ENCODE assay signal across 1 cellular context in the genomic region with DNA sequence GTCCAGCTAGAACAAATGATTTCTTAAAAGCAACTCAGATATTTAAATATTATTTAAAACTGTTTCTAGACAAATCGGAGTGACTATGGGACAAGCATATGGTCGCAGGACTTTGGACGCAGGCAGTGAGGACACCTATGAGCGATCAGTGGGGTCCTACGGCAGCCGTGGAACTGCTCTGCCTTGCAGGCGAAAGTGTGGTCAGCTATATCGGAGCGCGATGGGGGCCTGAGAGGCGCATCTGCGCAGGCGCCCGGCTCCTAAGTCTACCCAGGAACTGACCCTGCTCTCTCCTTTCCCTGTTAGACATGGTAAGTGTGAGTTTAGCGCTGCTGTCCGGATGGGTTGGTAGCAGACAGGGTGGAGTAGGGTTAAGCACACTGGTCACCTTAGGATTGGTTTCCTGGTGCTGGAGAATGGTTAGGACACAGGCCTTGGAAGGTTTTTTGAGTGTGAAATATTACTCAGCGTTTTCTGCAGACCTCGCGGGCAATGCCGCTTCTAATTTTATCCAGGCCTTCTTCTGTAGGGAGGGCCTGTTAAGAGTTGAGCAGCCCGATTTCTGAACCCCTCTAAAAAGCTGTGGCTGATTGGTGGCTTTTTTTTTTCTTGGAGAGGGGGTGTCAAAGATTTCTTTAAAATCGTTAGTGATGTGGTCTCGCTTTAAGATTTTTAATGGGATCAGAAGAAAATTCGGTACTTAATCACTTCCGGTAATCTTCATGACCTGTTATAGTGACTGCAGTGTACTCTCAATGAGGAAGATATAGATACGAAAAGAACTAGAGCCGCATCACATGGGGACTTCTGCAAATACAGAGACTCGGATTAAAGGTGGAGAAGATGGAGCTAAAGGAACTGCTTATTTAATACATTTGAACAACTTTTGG.
TF ChIP-seq lines count a peak whose summit lies in the region.

RABGGTB (plus strand) TSS at position 293 of the 890 bp plus-strand sequence; CDS start at position 309, 16 bp downstream.

TF ChIP-seq in K562, 482 proteins besides CTCF, POLR2A, EP300 and RAD21 (continued from another document and continues in another):
- no peak; the same call in 1 of the 2 replicates for TF ChIP-seq ARID4B (CRISPR knock-in tag; IDR thresholded peaks at IDR 0.05)
- TF ChIP-seq ZNF41 (CRISPR knock-in tag; conservative IDR thresholded peaks at IDR 0.05), result no peak
- TF ChIP-seq ZNF780A (CRISPR knock-in tag; IDR thresholded peaks at IDR 0.05), result no peak
- no peak for TF ChIP-seq TSHZ1 (CRISPR knock-in tag; IDR thresholded peaks at IDR 0.05)
- no peak for TF ChIP-seq KDM4B (IDR thresholded peaks at IDR 0.05; ENCODE audit: borderline replicate concordance in 2 of 2, low read depth in 1 of 2)
- TF ChIP-seq, protein P1, sequence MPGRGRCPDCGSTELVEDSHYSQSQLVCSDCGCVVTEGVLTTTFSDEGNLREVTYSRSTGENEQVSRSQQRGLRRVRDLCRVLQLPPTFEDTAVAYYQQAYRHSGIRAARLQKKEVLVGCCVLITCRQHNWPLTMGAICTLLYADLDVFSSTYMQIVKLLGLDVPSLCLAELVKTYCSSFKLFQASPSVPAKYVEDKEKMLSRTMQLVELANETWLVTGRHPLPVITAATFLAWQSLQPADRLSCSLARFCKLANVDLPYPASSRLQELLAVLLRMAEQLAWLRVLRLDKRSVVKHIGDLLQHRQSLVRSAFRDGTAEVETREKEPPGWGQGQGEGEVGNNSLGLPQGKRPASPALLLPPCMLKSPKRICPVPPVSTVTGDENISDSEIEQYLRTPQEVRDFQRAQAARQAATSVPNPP (IDR thresholded peaks at IDR 0.05; ENCODE audit: borderline replicate concordance, insufficient read depth, insufficient read length), result no peak
- TF ChIP-seq TSC22D4 (tag; IDR thresholded peaks at IDR 0.05), result no peak
- TF ChIP-seq PCBP2 (IDR thresholded peaks at IDR 0.05; ENCODE audit: low read depth, low read length, poor library complexity, severe bottlenecking), result no peak
- TF ChIP-seq, protein P2, sequence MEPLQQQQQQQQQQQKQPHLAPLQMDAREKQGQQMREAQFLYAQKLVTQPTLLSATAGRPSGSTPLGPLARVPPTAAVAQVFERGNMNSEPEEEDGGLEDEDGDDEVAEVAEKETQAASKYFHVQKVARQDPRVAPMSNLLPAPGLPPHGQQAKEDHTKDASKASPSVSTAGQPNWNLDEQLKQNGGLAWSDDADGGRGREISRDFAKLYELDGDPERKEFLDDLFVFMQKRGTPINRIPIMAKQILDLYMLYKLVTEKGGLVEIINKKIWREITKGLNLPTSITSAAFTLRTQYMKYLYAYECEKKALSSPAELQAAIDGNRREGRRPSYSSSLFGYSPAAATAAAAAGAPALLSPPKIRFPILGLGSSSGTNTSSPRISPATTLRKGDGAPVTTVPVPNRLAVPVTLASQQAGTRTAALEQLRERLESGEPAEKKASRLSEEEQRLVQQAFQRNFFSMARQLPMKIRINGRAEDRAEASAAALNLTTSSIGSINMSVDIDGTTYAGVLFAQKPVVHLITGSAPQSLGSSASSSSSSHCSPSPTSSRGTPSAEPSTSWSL (CRISPR knock-in tag; IDR thresholded peaks at IDR 0.05; ENCODE audit: borderline replicate concordance), result no peak
- TF ChIP-seq ZNF384 (IDR thresholded peaks at IDR 0.05; ENCODE audit: low read depth, low read length), result no peak
- TF ChIP-seq ZNF282 (CRISPR knock-in tag; IDR thresholded peaks at IDR 0.05), result no peak
- TF ChIP-seq RFX1 (IDR thresholded peaks at IDR 0.05), result no peak
- no peak for TF ChIP-seq ZNF133 (CRISPR knock-in tag; IDR thresholded peaks at IDR 0.05)
- TF ChIP-seq HDGF (IDR thresholded peaks at IDR 0.05), result no peak
- TF ChIP-seq HES1 (IDR thresholded peaks at IDR 0.05; ENCODE audit: low read depth), result 0 out of 2 replicates have a peak, but pooled peaks have one; percentile 28
- TF ChIP-seq CREM (IDR thresholded peaks at IDR 0.05; ENCODE audit: low read depth), result peak; percentile 70
- TF ChIP-seq, protein P3, sequence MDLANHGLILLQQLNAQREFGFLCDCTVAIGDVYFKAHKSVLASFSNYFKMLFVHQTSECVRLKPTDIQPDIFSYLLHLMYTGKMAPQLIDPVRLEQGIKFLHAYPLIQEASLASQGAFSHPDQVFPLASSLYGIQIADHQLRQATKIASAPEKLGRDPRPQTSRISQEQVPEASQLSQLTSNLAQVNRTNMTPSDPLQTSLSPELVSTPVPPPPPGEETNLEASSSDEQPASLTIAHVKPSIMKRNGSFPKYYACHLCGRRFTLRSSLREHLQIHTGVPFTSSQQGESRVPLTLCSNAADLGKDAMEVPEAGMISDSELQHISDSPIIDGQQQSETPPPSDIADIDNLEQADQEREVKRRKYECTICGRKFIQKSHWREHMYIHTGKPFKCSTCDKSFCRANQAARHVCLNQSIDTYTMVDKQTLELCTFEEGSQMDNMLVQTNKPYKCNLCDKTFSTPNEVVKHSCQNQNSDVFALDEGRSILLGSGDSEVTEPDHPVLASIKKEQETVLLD (IDR thresholded peaks at IDR 0.05), result peak; percentile 89
- no peak for TF ChIP-seq POLR3G (IDR thresholded peaks at IDR 0.05; ENCODE audit: extremely low read depth, insufficient read length, insufficient replicate concordance)
- TF ChIP-seq GABPA (tag; conservative IDR thresholded peaks at IDR 0.05; ENCODE audit: low read depth), result 0 out of 2 replicates have a peak, but pooled peaks have one; percentile 55
- peak; percentile 40; the same call in 1 of the 2 replicates for TF ChIP-seq RFX5 (IDR thresholded peaks at IDR 0.05; ENCODE audit: low read depth, low read length)
- TF ChIP-seq NCOA6 (IDR thresholded peaks at IDR 0.05), result no peak
- peak; percentile 68 for TF ChIP-seq RBBP5 (IDR thresholded peaks at IDR 0.05; ENCODE audit: borderline replicate concordance, insufficient read depth, low read length, poor library complexity, severe bottlenecking)
- TF ChIP-seq CBFA2T2 (conservative IDR thresholded peaks at IDR 0.05), result no peak
- TF ChIP-seq ZBTB7A (IDR thresholded peaks at IDR 0.05; ENCODE audit: borderline replicate concordance, control insufficient read depth, low read depth, low read length), result no peak
- peak; percentile 97 for TF ChIP-seq POLR2H (tag; IDR thresholded peaks at IDR 0.05; ENCODE audit: low read depth)
- no peak for TF ChIP-seq FOXO4 (CRISPR knock-in tag; IDR thresholded peaks at IDR 0.05)
- TF ChIP-seq RHOXF2B (CRISPR knock-in tag; conservative IDR thresholded peaks at IDR 0.05), result 0 out of 2 replicates have a peak, but pooled peaks have one; percentile 75
- TF ChIP-seq TBL1XR1 (IDR thresholded peaks at IDR 0.05; ENCODE audit: low read length in 2 of 2), result peak in 1 of 2 experiments; percentile 73; a peak in 2 of 4 replicates
- no peak for TF ChIP-seq EGR1 (conservative IDR thresholded peaks at IDR 0.05)
- TF ChIP-seq ZNF324 (CRISPR knock-in tag; IDR thresholded peaks at IDR 0.05), result no peak
- TF ChIP-seq ZNF140 (CRISPR knock-in tag; IDR thresholded peaks at IDR 0.05), result no peak
- no peak for TF ChIP-seq EHMT2 (IDR thresholded peaks at IDR 0.05)
- no peak for TF ChIP-seq SLC30A9 (CRISPR knock-in tag; IDR thresholded peaks at IDR 0.05)
- TF ChIP-seq, protein P4, sequence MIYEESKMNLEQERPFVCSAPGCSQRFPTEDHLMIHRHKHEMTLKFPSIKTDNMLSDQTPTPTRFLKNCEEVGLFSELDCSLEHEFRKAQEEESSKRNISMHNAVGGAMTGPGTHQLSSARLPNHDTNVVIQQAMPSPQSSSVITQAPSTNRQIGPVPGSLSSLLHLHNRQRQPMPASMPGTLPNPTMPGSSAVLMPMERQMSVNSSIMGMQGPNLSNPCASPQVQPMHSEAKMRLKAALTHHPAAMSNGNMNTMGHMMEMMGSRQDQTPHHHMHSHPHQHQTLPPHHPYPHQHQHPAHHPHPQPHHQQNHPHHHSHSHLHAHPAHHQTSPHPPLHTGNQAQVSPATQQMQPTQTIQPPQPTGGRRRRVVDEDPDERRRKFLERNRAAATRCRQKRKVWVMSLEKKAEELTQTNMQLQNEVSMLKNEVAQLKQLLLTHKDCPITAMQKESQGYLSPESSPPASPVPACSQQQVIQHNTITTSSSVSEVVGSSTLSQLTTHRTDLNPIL (CRISPR knock-in tag; IDR thresholded peaks at IDR 0.05), result no peak
- no peak for TF ChIP-seq ZBTB1 (CRISPR knock-in tag; IDR thresholded peaks at IDR 0.05; ENCODE audit: borderline replicate concordance, low read depth)
- no peak for TF ChIP-seq MTA1 (IDR thresholded peaks at IDR 0.05; ENCODE audit: borderline replicate concordance)
- no peak for TF ChIP-seq GATAD2B (IDR thresholded peaks at IDR 0.05; ENCODE audit: borderline replicate concordance)
- no peak for TF ChIP-seq ZBTB17 (CRISPR knock-in tag; IDR thresholded peaks at IDR 0.05)
- TF ChIP-seq CHD4 (IDR thresholded peaks at IDR 0.05; ENCODE audit: insufficient read depth, insufficient replicate concordance, low read depth, low read length, poor library complexity, severe bottlenecking), result no peak
- TF ChIP-seq HSF4 (CRISPR knock-in tag; IDR thresholded peaks at IDR 0.05; ENCODE audit: borderline replicate concordance), result no peak
- no peak for TF ChIP-seq MEF2A (IDR thresholded peaks at IDR 0.05; ENCODE audit: control insufficient read depth, low read depth, low read length)
- no peak for TF ChIP-seq SRSF3 (IDR thresholded peaks at IDR 0.05; ENCODE audit: insufficient read depth, low read length)
- TF ChIP-seq NR2C2 (CRISPR knock-in tag; IDR thresholded peaks at IDR 0.05), result no peak
- TF ChIP-seq NR2C2 (tag; IDR thresholded peaks at IDR 0.05), result peak; percentile 79
- no peak for TF ChIP-seq BRF1 (IDR thresholded peaks at IDR 0.05; ENCODE audit: borderline replicate concordance, extremely low read depth, insufficient read length)
- TF ChIP-seq MYNN (IDR thresholded peaks at IDR 0.05), result no peak; the same call in 1 of the 2 replicates
- no peak for TF ChIP-seq MYNN (CRISPR knock-in tag; IDR thresholded peaks at IDR 0.05)
- TF ChIP-seq SUPT5H (IDR thresholded peaks at IDR 0.05), result peak; percentile 99
